9 cellular contexts compared by ENCODE assay signal in genomic region chr2:39620067-39620466, GRCh38. TPM values are rescaled to one million over a fixed set of nuclear protein-coding genes. Genes with fewer than 3 reads are reported as not detected.
DNase-seq lines count a peak whose midpoint lies in the region; ATAC-seq and TF ChIP-seq lines count a peak whose summit lies in the region.
"Had no signal": no experiment of that assay in that cellular context is flagged by ENCODE, and none has a peak within 500 bp of the region (broad histone marks: within the 10 kb centered on the region; RNA-seq: fewer than 3 reads in every experiment).

No MANE protein-coding gene starts in this region.

- H3K79me2 ChIP-seq in fibroblast of lung (ENCODE audit: control insufficient read depth, insufficient read depth, low read length), result no peaks in the 10 kb centered on the region

- H3K9me3 ChIP-seq in Peyer's patch (no peaks in the 10 kb centered on the region), fibroblast of lung (ENCODE audit: control insufficient read depth, insufficient read depth, low read depth, low read length) (no peaks in the 10 kb centered on the region), gastrocnemius medialis (no peaks in the 10 kb centered on the region), spleen (no peaks in the 10 kb centered on the region)

- TF ChIP-seq POLR2A in Peyer's patch (IDR thresholded peaks at IDR 0.05), result no peak
- no peak for TF ChIP-seq POLR2A in gastrocnemius medialis (IDR thresholded peaks at IDR 0.05)
- no peak for TF ChIP-seq POLR2A in spleen (IDR thresholded peaks at IDR 0.05)

- in situ Hi-C loops in gastrocnemius medialis (cut with MboI; ENCODE audit: low sequenced_read_pairs in 4 of 4), result no loop called here

- peak overlapping the region; percentile 30 for H3K4me2 ChIP-seq in fibroblast of lung (ENCODE audit: extremely low read depth, insufficient read depth, low read length)

- intact Hi-C loops in gastrocnemius medialis (cut with DNase I; ENCODE audit: low total_unique reads), result no loop called here
- intact Hi-C loops in spleen (cut with DNase I; ENCODE audit: low total_unique reads), result no loop called here

- H3K27ac ChIP-seq in Peyer's patch (no peak overlapping the region), fibroblast of lung (ENCODE audit: insufficient read depth, low read length) (no peak overlapping the region), gastrocnemius medialis (no peak overlapping the region), spleen (no peak overlapping the region)
- H3K27ac ChIP-seq: skin epidermis had no signal

- no peaks in the 10 kb centered on the region for H3K27me3 ChIP-seq in Peyer's patch
- no peaks in the 10 kb centered on the region for H3K27me3 ChIP-seq in fibroblast of lung (ENCODE audit: control insufficient read depth, insufficient read depth, low read length)
- no peaks in the 10 kb centered on the region for H3K27me3 ChIP-seq in gastrocnemius medialis
- peaks cover 0 to 3% (median 0%) of the 10 kb centered on the region in 7 donors for H3K27me3 ChIP-seq in spleen (replicated peaks in 1 of 7)

- no peak overlapping the region for H2AFZ ChIP-seq in fibroblast of lung (ENCODE audit: low read length)

- H3K9ac ChIP-seq in fibroblast of lung (ENCODE audit: insufficient read depth, low read length), result no peak overlapping the region

- no peak for ATAC-seq in gastrocnemius medialis
- ATAC-seq in HG02678 (IDR thresholded peaks at IDR 0.05; ENCODE audit: unreplicated experiment), result no peak
- no peak for ATAC-seq in GM19324 (IDR thresholded peaks at IDR 0.05; ENCODE audit: low FRiP score, unreplicated experiment)

- H4K20me1 ChIP-seq in fibroblast of lung (ENCODE audit: control insufficient read depth, extremely low read depth, insufficient read depth, low read length), result no peaks in the 10 kb centered on the region

- H3K4me3 ChIP-seq in Peyer's patch, result no peak overlapping the region
- no peak overlapping the region for H3K4me3 ChIP-seq in fibroblast of lung (replicated peaks in 1 of 4; ENCODE audit: control extremely low read depth in 1 of 4, insufficient read depth in 1 of 4, low read depth in 3 of 4, low read length in 4 of 4)
- H3K4me3 ChIP-seq in gastrocnemius medialis, result no peak overlapping the region
- no peak overlapping the region for H3K4me3 ChIP-seq in spleen
- H3K4me3 ChIP-seq: skin epidermis had no signal

- H3K4me1 ChIP-seq in Peyer's patch, result no peaks in the 10 kb centered on the region
- peaks cover 6% of the 10 kb centered on the region for H3K4me1 ChIP-seq in fibroblast of lung (ENCODE audit: control insufficient read depth, extremely low read depth, insufficient read depth, low read length)
- H3K4me1 ChIP-seq in gastrocnemius medialis, result peaks cover 0 to 8% of the 10 kb centered on the region in 2 donors
- peaks cover 0 to 20% (median 7%) of the 10 kb centered on the region in 6 donors for H3K4me1 ChIP-seq in spleen

- WGBS in spleen, 5 donors, result 5 to 8% (median 7%) methylated on average over 6 of the region's 6 CpGs

- TF ChIP-seq CTCF in Peyer's patch (IDR thresholded peaks at IDR 0.05) (no peak), fibroblast of lung (conservative IDR thresholded peaks at IDR 0.05 in 1 of 2, IDR thresholded peaks at IDR 0.05 in 1 of 2; ENCODE audit: low read depth in 1 of 2, low read length in 2 of 2) (no peak), gastrocnemius medialis (IDR thresholded peaks at IDR 0.05 in 4 of 5, conservative IDR thresholded peaks at IDR 0.05 in 1 of 5) (no peak), spleen (IDR thresholded peaks at IDR 0.05 in 8 of 11, conservative IDR thresholded peaks at IDR 0.05 in 3 of 11) (no peak)

- H3K36me3 ChIP-seq in Peyer's patch, result no peaks in the 10 kb centered on the region
- no peaks in the 10 kb centered on the region for H3K36me3 ChIP-seq in fibroblast of lung (ENCODE audit: control insufficient read depth, insufficient read depth, low read length)
- no peaks in the 10 kb centered on the region for H3K36me3 ChIP-seq in gastrocnemius medialis
- no peaks in the 10 kb centered on the region for H3K36me3 ChIP-seq in spleen

- peak; percentile 61 for DNase-seq in HCEC 1CT
- DNase-seq in Peyer's patch, result peak in 2 of 3 donors; percentile 22 to 56
- peak; percentile 89 to 93 for DNase-seq in fibroblast of lung (ENCODE audit: low read depth in 2 of 2)
- peak; percentile 10 to 28 for DNase-seq in gastrocnemius medialis
- DNase-seq in NCI-H1436 treated with DMSO at 0.1 percent for 48 hours (lab: John Stamatoyannopoulos, UW), result no peak
- no peak for DNase-seq in spleen

RNA-seq across cellular contexts. Expression of gene TMEM178A, which starts 45.6 kb away (rescaled TPM):
- 1 to 10 TPM in 3 of 4 donors, under 1 TPM in 1; 0.70 to 9.9 (median 3.9) TPM for total RNA-seq in Peyer's patch
- 0.26 and 1.5 TPM in 2 replicates for total RNA-seq in fibroblast of lung
- polyA plus RNA-seq in fibroblast of lung, result 0.63 and 6.9 TPM in 2 replicates
- polyA plus RNA-seq in fibroblast of lung (2012), result 0.63 and 6.2 TPM in 2 replicates
- 1.8 and 13.0 TPM in 2 replicates for polyA minus RNA-seq in fibroblast of lung (ENCODE audit: low replicate concordance)
- total RNA-seq in gastrocnemius medialis, result under 1 TPM in 1 of 4 donors, not detected in 3; 0.42 TPM
- 1 to 10 TPM in 2 of 7 donors, under 1 TPM in 5; 0.49 to 2.0 (median 0.85) TPM for total RNA-seq in spleen
- polyA plus RNA-seq in spleen, result 1 to 10 TPM in 2 of 3 donors, under 1 TPM in 1; 0.74 to 2.1 (median 1.9) TPM

Comparison
In these comparisons a context has a peak if more than half of its experiments do, and no peak if none do; other contexts are left out.
1. DNase-seq: peak in HCEC 1CT (single experiment), Peyer's patch (2 of 3), fibroblast of lung (2 of 2) and gastrocnemius medialis (2 of 2); none in NCI-H1436 treated with DMSO at 0.1 percent for 48 hours (single experiment) and spleen (single experiment).